Comparison of ENCODE assay signal across 9 cellular contexts in genomic region chr11:101916422-101916821, GRCh38. TPM values are rescaled to one million over a fixed set of nuclear protein-coding genes. Genes with fewer than 3 reads are reported as not detected.
DNase-seq lines count a peak whose midpoint lies in the region; ATAC-seq and TF ChIP-seq lines count a peak whose summit lies in the region.
"Had no signal": no experiment of that assay in that cellular context is flagged by ENCODE, and none has a peak within 500 bp of the region (broad histone marks: within the 10 kb centered on the region; RNA-seq: fewer than 3 reads in every experiment).

TSS of gene ANGPTL5 (minus strand) at chr11:101916522. CDS start at chr11:101907909, 8,613 bp downstream.

- H3K27ac Mint-ChIP-seq in activated B cell treated with CpG ODN at 0.5 μM for 24 hours = peak within 1 kb of the TSS; percentile 95

- peak within 1 kb of the TSS; percentile 94 for H3K4me3 Mint-ChIP-seq in activated B cell treated with CpG ODN at 0.5 μM for 24 hours

- no peak for ATAC-seq in activated B cell treated with CpG ODN at 0.5 μM for 24 hours (ENCODE audit: low read depth)
- no peak for ATAC-seq in right cardiac atrium
- ATAC-seq in HG03139 (IDR thresholded peaks at IDR 0.05; ENCODE audit: unreplicated experiment) = no peak

- intact Hi-C loops in activated B cell treated with CpG ODN at 0.5 μM for 24 hours (cut with micrococcal nuclease) (loop anchor here (5.0 to 10.0 kb wide), 5 partner anchors 351 to 1191 kb away; partner anchors contain the start of genes DCUN1D5, DYNC2H1 and TMEM123), right cardiac atrium (cut with DNase I) (no loop called here)

- peak within 1 kb of the TSS; percentile 80 for H3K4me2 ChIP-seq in skeletal muscle satellite cell (ENCODE audit: low read length)

- H3K27me3 ChIP-seq in right cardiac atrium (ENCODE audit: control insufficient read depth, insufficient read depth) (no peaks in the 10 kb centered on the region), skeletal muscle satellite cell (ENCODE audit: control insufficient read depth, insufficient read depth, low read length) (no peaks in the 10 kb centered on the region)

- H3K4me1 ChIP-seq in right cardiac atrium (ENCODE audit: control insufficient read depth, insufficient read depth, low read length) (no peaks in the 10 kb centered on the region), skeletal muscle satellite cell (ENCODE audit: control insufficient read depth, insufficient read depth, low read length) (peaks cover 21% of the 10 kb centered on the region)

- TF ChIP-seq CTCF in GM12865 (IDR thresholded peaks at IDR 0.05; ENCODE audit: insufficient read depth, low read depth, low read length, missing control alignments) (no peak), activated B cell treated with CpG ODN at 0.5 μM for 24 hours (IDR thresholded peaks at IDR 0.05) (no peak), GM20000 (IDR thresholded peaks at IDR 0.05; ENCODE audit: extremely low read depth, missing control alignments) (no peak)

- no peaks in the 10 kb centered on the region for H3K36me3 ChIP-seq in skeletal muscle satellite cell (ENCODE audit: insufficient read depth, low read length)

- peaks cover 4% of the 10 kb centered on the region for H3K36me3 Mint-ChIP-seq in activated B cell treated with CpG ODN at 0.5 μM for 24 hours (ENCODE audit: low read depth)

- WGBS in right cardiac atrium = 56% methylated on average over 2 of the region's 2 CpGs

- peaks cover 5% of the 10 kb centered on the region for H3K27me3 Mint-ChIP-seq in activated B cell treated with CpG ODN at 0.5 μM for 24 hours

- no peak for DNase-seq in GM12865 (ENCODE audit: low read depth)
- DNase-seq in activated B cell treated with CpG ODN at 0.5 μM for 24 hours = no peak
- DNase-seq in right cardiac atrium = no peak
- no peak for DNase-seq in NCI-H1417 (lab: John Stamatoyannopoulos, UW)
- no peak for DNase-seq in dedifferentiated amniotic fluid mesenchymal stem cell (ENCODE audit: extremely low spot score)
- DNase-seq in GM20000 (ENCODE audit: low spot score) = no peak
- DNase-seq: activated CD4-positive, alpha-beta T cell treated with anti-CD3 and anti-CD28 coated beads, Interleukin-2, amount 50 U/mL, for 48 hours had no signal

- no peaks in the 10 kb centered on the region for H3K9me3 Mint-ChIP-seq in activated B cell treated with CpG ODN at 0.5 μM for 24 hours

- H3K27ac ChIP-seq in right cardiac atrium (ENCODE audit: low read length) = peak within 1 kb of the TSS; percentile 41

- CTCF ChIA-PET in activated B cell treated with CpG ODN at 0.5 μM for 24 hours (lab: Charles Lee) = no interaction called here

- peak within 1 kb of the TSS; percentile 55; the same call in 1 of the 2 replicates for H3K4me3 ChIP-seq in GM12865 (ENCODE audit: low read depth, low read length)
- H3K4me3 ChIP-seq in right cardiac atrium (ENCODE audit: low read length) = peak within 1 kb of the TSS; percentile 38
- peak within 1 kb of the TSS; percentile 78 for H3K4me3 ChIP-seq in skeletal muscle satellite cell (ENCODE audit: low read length)

- peaks cover 27% of the 10 kb centered on the region for H3K4me1 Mint-ChIP-seq in activated B cell treated with CpG ODN at 0.5 μM for 24 hours

- peak within 1 kb of the TSS; percentile 86 for H3K9ac ChIP-seq in skeletal muscle satellite cell (ENCODE audit: low read depth, low read length)

- POLR2A ChIA-PET in activated B cell treated with CpG ODN at 0.5 μM for 24 hours (lab: Charles Lee) = no interaction called here

- H3K9me3 ChIP-seq in right cardiac atrium (ENCODE audit: control insufficient read depth, low read length) (no peaks in the 10 kb centered on the region), skeletal muscle satellite cell (replicated peaks; ENCODE audit: low read length) (no peaks in the 10 kb centered on the region)

RNA-seq across cellular contexts. Expression of gene ANGPTL5, which starts in this region (rescaled TPM):
- total RNA-seq in activated B cell treated with CpG ODN at 0.5 μM for 24 hours (not detected in 2 replicates), right cardiac atrium (1 to 10 TPM; 1.3 to 4.9 (median 2.4) TPM)
- polyA plus RNA-seq in right cardiac atrium = 2.7 TPM
- 0.66 and 1.3 TPM in 2 replicates for total RNA-seq in skeletal muscle satellite cell (2012; rRNA removed)
